ENCODE assay signal across 9 cellular contexts in genomic region chr11:119666463-119667131, GRCh38.
DNase-seq lines count a peak whose midpoint lies in the region; ATAC-seq and TF ChIP-seq lines count a peak whose summit lies in the region.
"Had no signal": no experiment of that assay in that cellular context is flagged by ENCODE, and none has a peak within 500 bp of the region (broad histone marks: within the 10 kb centered on the region; RNA-seq: fewer than 3 reads in every experiment).

No MANE protein-coding gene starts in this region.

- H3K4me1 ChIP-seq in SJCRH30 (peaks cover 44% of the 10 kb centered on the region), transverse colon (peaks cover 0 to 8% (median 7%) of the 10 kb centered on the region in 4 donors)

- peak; percentile 85 for ATAC-seq in GM19372 (IDR thresholded peaks at IDR 0.05; ENCODE audit: low read depth, unreplicated experiment)
- peak; percentile 90 for ATAC-seq in omental fat pad (ENCODE audit: low FRiP score)

- H3K36me3 Mint-ChIP-seq in activated naive CD4-positive, alpha-beta T cell treated with anti-CD3 and anti-CD28 coated beads, Interleukin-2, amount 10 ng/mL, durations not matched to agents 7 days and 5 days, result no peaks in the 10 kb centered on the region

- TF ChIP-seq CTCF in omental fat pad (IDR thresholded peaks at IDR 0.05), result peak in 1 of 3 donors; percentile 68
- peak; percentile 93 to 95 (median 93) for TF ChIP-seq CTCF in transverse colon (IDR thresholded peaks at IDR 0.05)

- TF ChIP-seq EP300 in transverse colon (IDR thresholded peaks at IDR 0.05; ENCODE audit: low read depth), result no peak

- H3K27me3 Mint-ChIP-seq in activated naive CD4-positive, alpha-beta T cell treated with anti-CD3 and anti-CD28 coated beads, Interleukin-2, amount 10 ng/mL, durations not matched to agents 7 days and 5 days, result peaks cover 4% of the 10 kb centered on the region

- H3K4me1 Mint-ChIP-seq in activated naive CD4-positive, alpha-beta T cell treated with anti-CD3 and anti-CD28 coated beads, Interleukin-2, amount 10 ng/mL, durations not matched to agents 7 days and 5 days, result no peaks in the 10 kb centered on the region

- H3K4me3 ChIP-seq in SJCRH30, result no peak overlapping the region
- H3K4me3 ChIP-seq in transverse colon, result no peak overlapping the region
- H3K4me3 ChIP-seq: SK-N-MC had no signal

- peak overlapping the region; percentile 10; the same call in 1 of the 2 replicates for H3K27ac ChIP-seq in SJCRH30
- H3K27ac ChIP-seq in transverse colon, result no peak overlapping the region
- H3K27ac ChIP-seq: SK-N-MC had no signal

- H3K27me3 ChIP-seq in SJCRH30 (no peaks in the 10 kb centered on the region), transverse colon (no peaks in the 10 kb centered on the region)

- no peak overlapping the region for H3K4me3 Mint-ChIP-seq in activated naive CD4-positive, alpha-beta T cell treated with anti-CD3 and anti-CD28 coated beads, Interleukin-2, amount 10 ng/mL, durations not matched to agents 7 days and 5 days

- 55% methylated on average over 15 of the region's 17 CpGs; no CpG with 5 or more reads in 1 of the 2 donors for WGBS in transverse colon (ENCODE audit: low coverage in 1 of 2), 2 donors

- DNase-seq in CMK (ENCODE audit: low read depth), result peak; percentile 43
- peak; percentile 75 for DNase-seq in HK-2 (ENCODE audit: unreplicated experiment)
- peak; percentile 56 to 74 for DNase-seq in SJCRH30
- peak; percentile 66 for DNase-seq in activated naive CD4-positive, alpha-beta T cell treated with anti-CD3 and anti-CD28 coated beads, Interleukin-2, amount 10 ng/mL, durations not matched to agents 7 days and 5 days
- DNase-seq in globus pallidus (ENCODE audit: low spot score), result peak; percentile 85
- DNase-seq in omental fat pad (ENCODE audit: low spot score), result peak; percentile 48
- peak; percentile 79 for DNase-seq in transverse colon

- intact Hi-C loops in transverse colon (cut with DNase I; ENCODE audit: low total_unique reads), result loop anchor here (1.0 to 2.0 kb wide), 2 partner anchors 62 to 442 kb away; partner anchors contain the start of gene NECTIN1

- no peak for TF ChIP-seq POLR2A in transverse colon (IDR thresholded peaks at IDR 0.05)

- H3K36me3 ChIP-seq in SJCRH30, result peaks cover 10% of the 10 kb centered on the region
- H3K36me3 ChIP-seq in transverse colon, result no peaks in the 10 kb centered on the region

- H3K27ac Mint-ChIP-seq in activated naive CD4-positive, alpha-beta T cell treated with anti-CD3 and anti-CD28 coated beads, Interleukin-2, amount 10 ng/mL, durations not matched to agents 7 days and 5 days, result no peak overlapping the region

- CTCF ChIA-PET in activated naive CD4-positive, alpha-beta T cell treated with anti-CD3 and anti-CD28 coated beads, Interleukin-2, amount 10 ng/mL, durations not matched to agents 7 days and 5 days (lab: Charles Lee), result interaction anchor here (1.6 kb wide), 1 partner anchor 63 kb away, joined by 8 read pairs; the partner anchor contains the start of gene NECTIN1

- H3K9me3 ChIP-seq in SJCRH30 (replicated peaks) (no peaks in the 10 kb centered on the region), transverse colon (no peaks in the 10 kb centered on the region)

- H3K9me3 Mint-ChIP-seq in activated naive CD4-positive, alpha-beta T cell treated with anti-CD3 and anti-CD28 coated beads, Interleukin-2, amount 10 ng/mL, durations not matched to agents 7 days and 5 days, result no peaks in the 10 kb centered on the region

- in situ Hi-C loops in transverse colon (cut with MboI; ENCODE audit: low pct_ligation_motif_present in 1 of 4, low pct_unique_long_range_greater_than_20kb in 1 of 4, low sequenced_read_pairs in 3 of 4), result loop anchor here in 3 of 4 donors (25.0 kb wide), 2 partner anchors 421 to 446 kb away; no protein-coding TSS in a partner anchor
